24 cellular contexts compared by ENCODE assay signal in the genomic region with DNA sequence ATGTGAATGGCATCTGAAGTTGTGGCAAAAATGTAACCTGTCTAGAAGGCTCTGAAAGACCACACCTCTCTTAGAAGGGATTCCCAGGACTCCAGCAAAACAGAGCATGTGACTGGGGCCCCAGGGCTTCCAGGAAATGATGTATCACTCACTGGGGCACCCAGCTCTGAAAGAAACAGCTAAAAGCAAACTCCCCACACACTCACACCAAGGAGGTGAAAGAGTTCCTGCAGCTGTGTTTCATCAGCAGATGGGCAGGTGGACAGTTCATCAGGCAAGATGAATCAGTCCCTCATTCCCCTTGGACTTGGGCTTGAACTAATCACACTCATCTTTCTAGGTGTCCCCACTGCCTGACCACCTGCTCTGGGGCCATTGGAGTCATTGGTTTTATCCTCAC.
DNase-seq lines count a peak whose midpoint lies in the region; ATAC-seq, FAIRE-seq and TF ChIP-seq lines count a peak whose summit lies in the region.
"Had no signal": no experiment of that assay in that cellular context is flagged by ENCODE, and none has a peak within 500 bp of the region (broad histone marks: within the 10 kb centered on the region; RNA-seq: fewer than 3 reads in every experiment).

No MANE protein-coding gene starts in this region.

- no peak for TF ChIP-seq POLR2A in H54 (IDR thresholded peaks at IDR 0.05; ENCODE audit: low read depth, low read length)

- ATAC-seq in HG03439 (IDR thresholded peaks at IDR 0.05; ENCODE audit: unreplicated experiment), result no peak
- no peak for ATAC-seq in GM18873 (IDR thresholded peaks at IDR 0.05; ENCODE audit: low FRiP score, unreplicated experiment)
- no peak for ATAC-seq in GM18868 (IDR thresholded peaks at IDR 0.05; ENCODE audit: unreplicated experiment)
- ATAC-seq: Right ventricle myocardium inferior had no signal

- no peak for TF ChIP-seq CTCF in epithelial cell of esophagus (IDR thresholded peaks at IDR 0.05; ENCODE audit: insufficient read depth, low read depth, low read length, missing control alignments)

- peak; percentile 12 for DNase-seq in H54 (ENCODE audit: insufficient read length, low spot score)
- DNase-seq in LHCN-M2 (ENCODE audit: low read depth), result peak; percentile 73
- peak; percentile 90 for DNase-seq in epithelial cell of esophagus (ENCODE audit: low read depth)
- peak; percentile 79 for DNase-seq in myocyte (ENCODE audit: low read depth)
- DNase-seq: activated CD4-positive, alpha-beta T cell treated with anti-CD3 and anti-CD28 coated beads for 48 hours; activated effector memory CD4-positive, alpha-beta T cell treated with anti-CD3 and anti-CD28 coated beads, Interleukin-2, amount 50 U/mL, for 16 hours; amniotic stem cell; Caco-2; cerebellar nuclear complex; effector CD8-positive, alpha-beta T cell; H9; KG1; mesenchymal stem cell; NCI-H1092; NCI-H2029 treated with DMSO at 0.1 percent for 48 hours; NCI-H446; transverse colon had no signal

- H3K4me3 ChIP-seq in epithelial cell of esophagus (ENCODE audit: low read length), result no peak overlapping the region
- H3K4me3 ChIP-seq: skin epidermis, transverse colon had no signal

- no peak for FAIRE-seq in H54 (lab: Jason Lieb, UNC)
- FAIRE-seq: G401.6, TTC549 had no signal

Comparison
In these comparisons a context has a peak if more than half of its experiments do, and no peak if none do; other contexts are left out.
1. DNase-seq: peak in every context shown above with its lines; median percentile 90 in epithelial cell of esophagus; 79 in myocyte; 73 in LHCN-M2; 12 in H54.